In the genomic region with DNA sequence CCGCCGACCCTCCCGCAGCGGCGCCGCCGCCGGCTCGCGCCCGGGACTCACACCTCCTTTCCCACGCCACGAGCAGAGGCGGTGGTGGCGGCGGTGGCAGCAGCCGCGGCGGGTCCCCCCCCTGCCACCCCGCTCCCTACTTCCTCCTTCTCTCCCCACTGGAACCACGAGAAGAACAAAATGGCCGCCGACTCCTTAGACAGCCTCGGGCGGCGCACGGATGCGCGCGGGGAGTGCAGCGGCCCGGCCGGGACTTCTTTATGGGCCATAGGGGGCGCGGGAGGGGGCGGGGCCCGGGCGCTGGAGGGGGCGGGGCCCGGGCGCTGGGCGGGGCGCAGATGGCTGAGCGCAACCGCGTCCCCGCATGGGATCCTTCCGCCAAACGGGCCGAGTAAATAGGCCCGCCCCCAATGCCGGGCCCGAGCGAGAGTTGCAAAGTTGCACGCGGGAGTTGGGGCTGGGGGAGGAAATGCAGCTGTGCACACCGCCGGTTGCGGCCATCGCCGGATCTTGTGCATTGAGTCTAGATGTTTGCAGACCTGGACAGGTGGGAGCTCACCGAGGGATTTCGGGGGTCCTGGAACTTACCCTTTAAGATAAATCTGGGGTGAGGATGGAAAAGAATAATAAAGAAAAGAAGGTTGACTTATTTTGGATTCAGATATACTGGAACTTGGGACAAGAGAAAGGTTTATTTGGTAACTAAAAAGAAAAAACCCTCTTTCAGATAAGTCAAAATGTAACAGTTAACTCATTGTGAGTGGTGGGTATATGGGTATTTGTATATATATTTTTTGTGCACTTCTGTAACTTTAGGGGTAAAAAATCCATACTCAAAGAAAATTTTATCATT, we compare ENCODE assay signal across 1 cellular context.
A peak's percentile ranks its signal among the peaks of the same experiment; 100 is the strongest.
TF ChIP-seq lines count a peak whose summit lies in the region.

Gene PPP1CC (minus strand): TSS at position 174 of the 853 bp plus-strand sequence. CDS start 184 bp downstream, outside the sequence.

TF ChIP-seq in K562, 482 proteins besides CTCF, POLR2A, EP300 and RAD21 (continued from another document):
- TF ChIP-seq RERE (CRISPR knock-in tag; IDR thresholded peaks at IDR 0.05; ENCODE audit: borderline replicate concordance) (no peak), SRSF9 (IDR thresholded peaks at IDR 0.05; ENCODE audit: borderline replicate concordance, low read depth, low read length) (no peak), ZNF589 (CRISPR knock-in tag; IDR thresholded peaks at IDR 0.05; ENCODE audit: low read depth) (no peak), ZFP1 (CRISPR knock-in tag; IDR thresholded peaks at IDR 0.05) (no peak), THRA (IDR thresholded peaks at IDR 0.05) (no peak), ZC3H11A (IDR thresholded peaks at IDR 0.05; ENCODE audit: low read depth, low read length) (no peak), POLR2AphosphoS2 (IDR thresholded peaks at IDR 0.05; ENCODE audit: low read length) (no peak; the same call in 1 of the 2 replicates), HSF4 (CRISPR knock-in tag; IDR thresholded peaks at IDR 0.05; ENCODE audit: borderline replicate concordance) (no peak), CBFA2T2 (conservative IDR thresholded peaks at IDR 0.05) (no peak), THRAP3 (IDR thresholded peaks at IDR 0.05; ENCODE audit: borderline replicate concordance) (no peak), BHLHE40 (IDR thresholded peaks at IDR 0.05; ENCODE audit: low read length) (no peak), TEAD4 (IDR thresholded peaks at IDR 0.05; ENCODE audit: low read length) (no peak; the same call in 1 of the 2 replicates), TEAD4 (CRISPR knock-in tag; IDR thresholded peaks at IDR 0.05; ENCODE audit: borderline replicate concordance) (no peak), NCOR1 (IDR thresholded peaks at IDR 0.05) (0 out of 2 replicates have a peak, but pooled peaks have one; percentile 23), CBX1 (IDR thresholded peaks at IDR 0.05; ENCODE audit: low read depth) (peak; percentile 81; the same call in 1 of the 2 replicates), ZNF431 (CRISPR knock-in tag; IDR thresholded peaks at IDR 0.05) (no peak), CREB1 (IDR thresholded peaks at IDR 0.05) (peak; percentile 50; the same call in 1 of the 2 replicates), CREB1 (CRISPR knock-in tag; IDR thresholded peaks at IDR 0.05) (peak; percentile 24; the same call in 1 of the 2 replicates), TAF9B (IDR thresholded peaks at IDR 0.05; ENCODE audit: partially characterized antibody) (peak; percentile 80), ZNF121 (CRISPR knock-in tag; conservative IDR thresholded peaks at IDR 0.05) (no peak), SRSF1 (IDR thresholded peaks at IDR 0.05; ENCODE audit: low read depth, low read length) (no peak)
- TF ChIP-seq, protein P1, sequence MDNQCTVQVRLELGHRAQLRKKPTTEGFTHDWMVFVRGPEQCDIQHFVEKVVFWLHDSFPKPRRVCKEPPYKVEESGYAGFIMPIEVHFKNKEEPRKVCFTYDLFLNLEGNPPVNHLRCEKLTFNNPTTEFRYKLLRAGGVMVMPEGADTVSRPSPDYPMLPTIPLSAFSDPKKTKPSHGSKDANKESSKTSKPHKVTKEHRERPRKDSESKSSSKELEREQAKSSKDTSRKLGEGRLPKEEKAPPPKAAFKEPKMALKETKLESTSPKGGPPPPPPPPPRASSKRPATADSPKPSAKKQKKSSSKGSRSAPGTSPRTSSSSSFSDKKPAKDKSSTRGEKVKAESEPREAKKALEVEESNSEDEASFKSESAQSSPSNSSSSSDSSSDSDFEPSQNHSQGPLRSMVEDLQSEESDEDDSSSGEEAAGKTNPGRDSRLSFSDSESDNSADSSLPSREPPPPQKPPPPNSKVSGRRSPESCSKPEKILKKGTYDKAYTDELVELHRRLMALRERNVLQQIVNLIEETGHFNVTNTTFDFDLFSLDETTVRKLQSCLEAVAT (IDR thresholded peaks at IDR 0.05): no peak
- TF ChIP-seq, protein P2, sequence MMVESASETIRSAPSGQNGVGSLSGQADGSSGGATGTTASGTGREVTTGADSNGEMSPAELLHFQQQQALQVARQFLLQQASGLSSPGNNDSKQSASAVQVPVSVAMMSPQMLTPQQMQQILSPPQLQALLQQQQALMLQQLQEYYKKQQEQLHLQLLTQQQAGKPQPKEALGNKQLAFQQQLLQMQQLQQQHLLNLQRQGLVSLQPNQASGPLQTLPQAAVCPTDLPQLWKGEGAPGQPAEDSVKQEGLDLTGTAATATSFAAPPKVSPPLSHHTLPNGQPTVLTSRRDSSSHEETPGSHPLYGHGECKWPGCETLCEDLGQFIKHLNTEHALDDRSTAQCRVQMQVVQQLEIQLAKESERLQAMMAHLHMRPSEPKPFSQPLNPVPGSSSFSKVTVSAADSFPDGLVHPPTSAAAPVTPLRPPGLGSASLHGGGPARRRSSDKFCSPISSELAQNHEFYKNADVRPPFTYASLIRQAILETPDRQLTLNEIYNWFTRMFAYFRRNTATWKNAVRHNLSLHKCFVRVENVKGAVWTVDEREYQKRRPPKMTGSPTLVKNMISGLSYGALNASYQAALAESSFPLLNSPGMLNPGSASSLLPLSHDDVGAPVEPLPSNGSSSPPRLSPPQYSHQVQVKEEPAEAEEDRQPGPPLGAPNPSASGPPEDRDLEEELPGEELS (CRISPR knock-in tag; IDR thresholded peaks at IDR 0.05; ENCODE audit: borderline replicate concordance): no peak
